In the genomic region with DNA sequence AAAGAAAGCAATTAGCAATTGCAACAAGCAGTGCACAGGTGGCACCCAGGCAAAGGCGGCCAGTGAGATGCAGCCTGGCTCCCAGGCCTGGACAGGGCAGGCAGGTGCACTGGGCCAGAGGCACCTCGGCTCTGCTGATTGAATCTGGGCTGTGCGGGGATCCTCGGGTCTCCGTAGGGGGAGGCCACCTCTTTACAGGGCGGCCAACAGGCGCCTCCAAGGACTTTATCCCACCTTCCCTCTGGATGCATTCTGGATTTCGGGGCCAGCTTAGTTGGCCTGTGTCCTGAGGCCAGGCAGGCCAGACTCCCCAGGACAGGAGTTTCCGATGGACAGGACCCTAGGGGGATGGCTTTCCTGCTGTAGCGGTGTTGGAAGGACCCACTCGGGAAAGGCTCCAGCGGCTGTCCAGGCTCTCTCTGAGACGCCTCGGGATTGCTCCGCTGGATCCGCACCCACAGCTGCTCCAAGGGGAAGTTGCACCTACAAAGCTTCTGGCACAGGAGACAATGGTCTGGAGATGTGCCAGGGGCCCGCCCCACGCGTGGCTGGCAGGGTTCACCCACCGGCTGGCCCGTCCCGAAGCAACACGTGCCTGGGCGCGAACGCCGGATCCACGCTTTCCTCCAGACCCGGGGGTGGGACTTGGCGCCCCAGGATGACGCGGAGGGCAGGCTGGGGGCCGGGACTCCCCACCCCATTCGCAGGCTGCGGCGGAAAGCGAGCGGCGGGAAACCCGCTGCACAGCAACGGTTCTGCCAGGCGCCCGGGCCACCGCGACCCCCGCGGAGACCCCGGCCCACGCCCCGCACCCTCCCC, we compare ENCODE assay signal across 8 cellular contexts. TPM values are rescaled to one million over a fixed set of nuclear protein-coding genes. Genes with fewer than 3 reads are reported as not detected.
DNase-seq lines count a peak whose midpoint lies in the region; TF ChIP-seq lines count a peak whose summit lies in the region.

No MANE protein-coding gene starts in this region.

- DNase-seq in DMS 273 (lab: John Stamatoyannopoulos, UW; ENCODE audit: unreplicated experiment) (peak; percentile 88), HEK293T (ENCODE audit: extremely low spot score) (peak; percentile 68), NCI-H524 treated with DMSO at 0.1 percent for 48 hours (lab: John Stamatoyannopoulos, UW) (peak; percentile 34), epithelial cell of esophagus (ENCODE audit: low read depth) (peak; percentile 75), mucosa of gallbladder (ENCODE audit: low spot score) (peak; percentile 77), NCI-H1694 (lab: John Stamatoyannopoulos, UW) (no peak)
- DNase-seq in activated CD8-positive, alpha-beta memory T cell treated with anti-CD3 and anti-CD28 coated beads, Interleukin-2, amount 50 U/mL, for 24 hours (ENCODE audit: extremely low read depth): peak; percentile 41
- peak; percentile 20 to 36 for DNase-seq in stimulated activated CD8-positive, alpha-beta memory T cell treated with anti-CD3 and anti-CD28 coated beads, Interleukin-7, amount 100 ng/mL, for 1 hour (ENCODE audit: low read depth in 2 of 2)

- H3K4me3 ChIP-seq in epithelial cell of esophagus (ENCODE audit: low read length): peak overlapping the region; percentile 44

- TF ChIP-seq CTCF in epithelial cell of esophagus (IDR thresholded peaks at IDR 0.05; ENCODE audit: insufficient read depth, low read depth, low read length, missing control alignments): no peak

- CTCF ChIA-PET in HEK293T (lab: Yijun Ruan, JAX): no interaction called here

- POLR2A ChIA-PET in HEK293T (lab: Yijun Ruan, JAX): no interaction called here

TF ChIP-seq in HEK293T, 16 proteins besides CTCF, POLR2A, EP300 and RAD21:
- 0 out of 2 replicates have a peak, but pooled peaks have one; percentile 43 for TF ChIP-seq L3MBTL2 (conservative IDR thresholded peaks at IDR 0.05)
- no peak for TF ChIP-seq ARNT (IDR thresholded peaks at IDR 0.05)
TF ChIP-seq in HEK293T: peak in this region for 1.

RNA-seq across cellular contexts. Expression of gene SLC19A1, which starts 0.8 kb away (rescaled TPM):
- 7.0 TPM for total RNA-seq in mucosa of gallbladder
